Comparison of ENCODE assay signal across 7 cellular contexts in genomic region chr17:17303847-17304490, GRCh38. TPM values are rescaled to one million over a fixed set of nuclear protein-coding genes. Genes with fewer than 3 reads are reported as not detected.
DNase-seq lines count a peak whose midpoint lies in the region; ATAC-seq and TF ChIP-seq lines count a peak whose summit lies in the region.

No MANE protein-coding gene starts in this region.

- WGBS in iPS DF 6.9 (ENCODE audit: insufficient coverage, insufficient read length) = no CpG with 5 or more reads among the region's 21 CpGs

- H3K4me1 Mint-ChIP-seq in WTC11 = peaks cover 28% of the 10 kb centered on the region
- H3K4me1 Mint-ChIP-seq in stimulated activated memory B cell treated with anti-CD40 and anti-IgM and Interleukin-4, amounts not matched to agents 10 μg/mL and 1 μg/mL and 100 μg/mL, for 72 hours = peaks cover 34% of the 10 kb centered on the region

- H3K4me3 ChIP-seq in HEK293 (ENCODE audit: low read depth, low read length) = peak overlapping the region; percentile 50
- H3K4me3 ChIP-seq in iPS DF 6.9 (ENCODE audit: low read length) = peak overlapping the region; percentile 96

- H3K4me3 Mint-ChIP-seq in WTC11 = peak overlapping the region; percentile 78
- peak overlapping the region; percentile 91 for H3K4me3 Mint-ChIP-seq in stimulated activated memory B cell treated with anti-CD40 and anti-IgM and Interleukin-4, amounts not matched to agents 10 μg/mL and 1 μg/mL and 100 μg/mL, for 72 hours

- CTCF ChIA-PET in HEK293 (lab: Yijun Ruan, JAX) = interaction anchor here (0.6 to 1.3 kb wide), 2 partner anchors 9 to 781 kb away, joined by 3 to 4 read pairs; no protein-coding TSS in a partner anchor
- CTCF ChIA-PET in WTC11 (lab: Charles Lee) = no interaction called here

- no peak overlapping the region for H3K27ac Mint-ChIP-seq in WTC11
- no peak overlapping the region for H3K27ac Mint-ChIP-seq in stimulated activated memory B cell treated with anti-CD40 and anti-IgM and Interleukin-4, amounts not matched to agents 10 μg/mL and 1 μg/mL and 100 μg/mL, for 72 hours

- TF ChIP-seq CTCF in HEK293 (tag by site-specific recombination; IDR thresholded peaks at IDR 0.05) = no peak
- TF ChIP-seq CTCF in WTC11 (IDR thresholded peaks at IDR 0.05) = no peak

- H3K4me1 ChIP-seq in HEK293 (ENCODE audit: control insufficient read depth, insufficient read depth, low read length) (no peaks in the 10 kb centered on the region; the same call in 1 of the 2 replicates), iPS DF 6.9 (ENCODE audit: control insufficient read depth, insufficient read depth, low read length) (no peaks in the 10 kb centered on the region)

- peaks cover 13% of the 10 kb centered on the region for H3K27me3 Mint-ChIP-seq in WTC11 (ENCODE audit: low read depth)
- no peaks in the 10 kb centered on the region for H3K27me3 Mint-ChIP-seq in stimulated activated memory B cell treated with anti-CD40 and anti-IgM and Interleukin-4, amounts not matched to agents 10 μg/mL and 1 μg/mL and 100 μg/mL, for 72 hours

- H3K36me3 Mint-ChIP-seq in WTC11 = peaks cover 3% of the 10 kb centered on the region; the same call in 1 of the 2 replicates
- H3K36me3 Mint-ChIP-seq in stimulated activated memory B cell treated with anti-CD40 and anti-IgM and Interleukin-4, amounts not matched to agents 10 μg/mL and 1 μg/mL and 100 μg/mL, for 72 hours = no peaks in the 10 kb centered on the region

- H3K27ac ChIP-seq in HEK293 (ENCODE audit: extremely low read depth, low read depth, low read length) (peak overlapping the region; percentile 62; the same call in 1 of the 2 replicates), iPS DF 6.9 (ENCODE audit: low read length) (no peak overlapping the region)

- H3K36me3 ChIP-seq in HEK293 (ENCODE audit: control insufficient read depth in 2 of 2, insufficient read depth in 1 of 2, low read length in 2 of 2) (no peaks in the 10 kb centered on the region; a peak in 1 of 3 replicates), iPS DF 6.9 (ENCODE audit: control insufficient read depth, insufficient read depth, low read length) (no peaks in the 10 kb centered on the region)

- H3K9me3 ChIP-seq in HEK293 (ENCODE audit: control insufficient read depth, insufficient read depth, low read depth, low read length) (no peaks in the 10 kb centered on the region), iPS DF 6.9 (ENCODE audit: control insufficient read depth, insufficient read depth, low read length) (no peaks in the 10 kb centered on the region)

- H3K9me3 Mint-ChIP-seq in WTC11 = no peaks in the 10 kb centered on the region
- no peaks in the 10 kb centered on the region for H3K9me3 Mint-ChIP-seq in stimulated activated memory B cell treated with anti-CD40 and anti-IgM and Interleukin-4, amounts not matched to agents 10 μg/mL and 1 μg/mL and 100 μg/mL, for 72 hours

- DNase-seq in WTC11 (ENCODE audit: low spot score) = no peak
- DNase-seq in iPS DF 6.9 (ENCODE audit: low read depth, low spot score) = no peak
- no peak for DNase-seq in NOMO-1 (lab: John Stamatoyannopoulos, UW; ENCODE audit: unreplicated experiment in 2 of 2)
- DNase-seq in COLO829 (ENCODE audit: low spot score) = no peak

- ATAC-seq in WTC11 = no peak
- no peak for ATAC-seq in stimulated activated memory B cell treated with anti-CD40 and anti-IgM and Interleukin-4, amounts not matched to agents 10 μg/mL and 1 μg/mL and 100 μg/mL, for 72 hours
- no peak for ATAC-seq in GM21717 (IDR thresholded peaks at IDR 0.05; ENCODE audit: unreplicated experiment)

- H3K27me3 ChIP-seq in iPS DF 6.9 (ENCODE audit: control insufficient read depth, insufficient read depth, low read length) = no peaks in the 10 kb centered on the region

- POLR2A ChIA-PET in HEK293 (lab: Yijun Ruan, JAX) (interaction anchor here (1.0 kb wide), 1 partner anchor 23 kb away, joined by 3 read pairs; the partner anchor contains the start of gene COPS3), WTC11 (lab: Charles Lee) (no interaction called here)

TF ChIP-seq in HEK293, 187 proteins besides CTCF, POLR2A, EP300 and RAD21 (continues in another document):
- no peak for TF ChIP-seq ZNF155 (tag by site-specific recombination; IDR thresholded peaks at IDR 0.05)
- peak; percentile 52; the same call in 1 of the 2 replicates for TF ChIP-seq PATZ1 (tag by site-specific recombination; IDR thresholded peaks at IDR 0.05)
- TF ChIP-seq ZNF423 (tag by site-specific recombination; IDR thresholded peaks at IDR 0.05) = no peak
- peak; percentile 53 for TF ChIP-seq ZNF335 (tag by site-specific recombination; conservative IDR thresholded peaks at IDR 0.05)
- TF ChIP-seq TRIM28 (IDR thresholded peaks at IDR 0.05; ENCODE audit: borderline replicate concordance, low read length) = no peak
- 0 out of 2 replicates have a peak, but pooled peaks have one; percentile 14 for TF ChIP-seq KLF8 (tag by site-specific recombination; IDR thresholded peaks at IDR 0.05)
- TF ChIP-seq KLF16 (tag by site-specific recombination; IDR thresholded peaks at IDR 0.05) = 0 out of 2 replicates have a peak, but pooled peaks have one; percentile 3
- no peak for TF ChIP-seq EGR2 (tag by site-specific recombination; IDR thresholded peaks at IDR 0.05; ENCODE audit: low read depth)
- no peak for TF ChIP-seq ZNF654 (tag by site-specific recombination; IDR thresholded peaks at IDR 0.05; ENCODE audit: low read depth)

TF ChIP-seq in WTC11, 78 proteins besides CTCF, POLR2A, EP300 and RAD21:
- TF ChIP-seq RELA (CRISPR knock-in tag; IDR thresholded peaks at IDR 0.05; ENCODE audit: borderline replicate concordance) (no peak), ZNF423 (CRISPR knock-in tag; IDR thresholded peaks at IDR 0.05) (no peak), NR1H2 (CRISPR knock-in tag; IDR thresholded peaks at IDR 0.05) (no peak), USF2 (CRISPR knock-in tag; IDR thresholded peaks at IDR 0.05) (no peak), IRF1 (CRISPR knock-in tag; IDR thresholded peaks at IDR 0.05) (no peak), MYBL2 (CRISPR knock-in tag; IDR thresholded peaks at IDR 0.05) (no peak), FOXJ3 (CRISPR knock-in tag; IDR thresholded peaks at IDR 0.05; ENCODE audit: borderline replicate concordance) (no peak)

RNA-seq across cellular contexts. Expression of gene NT5M, which starts 0.8 kb away (rescaled TPM):
- 10.8 to 18.8 TPM (median 17.5 TPM) in 3 replicates for total RNA-seq in WTC11 (2021)

RNA-seq across cellular contexts. Expression of gene COPS3, which starts 22.9 kb away (rescaled TPM):
- total RNA-seq in WTC11 (2021) = 71.6 to 78.3 TPM (median 74.8 TPM) in 3 replicates
